In genomic region chr2:10935953-10936942, GRCh38 we compare ENCODE assay signal across 1 cellular context.
TF ChIP-seq lines count a peak whose summit lies in the region.

No MANE protein-coding gene starts in this region.

TF ChIP-seq in HepG2, 621 proteins besides CTCF, POLR2A, EP300 and RAD21 (continued from another document and continues in another):
- TF ChIP-seq ZNF609 (CRISPR knock-in tag; IDR thresholded peaks at IDR 0.05; ENCODE audit: borderline replicate concordance) (peak; percentile 64; the same call in 1 of the 2 replicates), AFF4 (CRISPR knock-in tag; IDR thresholded peaks at IDR 0.05) (no peak), TFE3 (CRISPR knock-in tag; IDR thresholded peaks at IDR 0.05) (peak; percentile 88), FOSL1 (CRISPR knock-in tag; IDR thresholded peaks at IDR 0.05; ENCODE audit: borderline replicate concordance) (peak; percentile 98), U2AF1 (optimal IDR thresholded peaks at IDR 0.05; ENCODE audit: low read depth, low read length) (no peak), ZNF30 (CRISPR knock-in tag; IDR thresholded peaks at IDR 0.05) (no peak), FOXP1 (IDR thresholded peaks at IDR 0.05) (peak; percentile 72), FOXP1 (CRISPR knock-in tag; IDR thresholded peaks at IDR 0.05) (peak; percentile 96), PAXIP1 (CRISPR knock-in tag; conservative IDR thresholded peaks at IDR 0.05) (peak; percentile 89), GRHL1 (CRISPR knock-in tag; conservative IDR thresholded peaks at IDR 0.05) (no peak), EEA1 (CRISPR knock-in tag; IDR thresholded peaks at IDR 0.05; ENCODE audit: borderline replicate concordance) (no peak), MAFK (conservative IDR thresholded peaks at IDR 0.05 in 1 of 2, IDR thresholded peaks at IDR 0.05 in 1 of 2; ENCODE audit: low read length in 2 of 2) (peak in 1 of 2 experiments; percentile 23; a peak in 2 of 4 replicates), UBTF (CRISPR knock-in tag; IDR thresholded peaks at IDR 0.05) (peak; percentile 38; the same call in 1 of the 2 replicates), USF2 (IDR thresholded peaks at IDR 0.05; ENCODE audit: low read depth, low read length) (no peak), USF2 (CRISPR knock-in tag; IDR thresholded peaks at IDR 0.05; ENCODE audit: borderline replicate concordance) (no peak), ATF7 (IDR thresholded peaks at IDR 0.05) (peak; percentile 31; the same call in 1 of the 2 replicates), ATF7 (CRISPR knock-in tag; IDR thresholded peaks at IDR 0.05) (peak; percentile 51; the same call in 1 of the 2 replicates), ZNF335 (CRISPR knock-in tag; IDR thresholded peaks at IDR 0.05) (no peak), FOXO1 (CRISPR knock-in tag; IDR thresholded peaks at IDR 0.05) (peak; percentile 91), THAP8 (CRISPR knock-in tag; IDR thresholded peaks at IDR 0.05; ENCODE audit: borderline replicate concordance) (no peak), ZNF766 (CRISPR knock-in tag; IDR thresholded peaks at IDR 0.05; ENCODE audit: borderline replicate concordance) (no peak), ZFP62 (CRISPR knock-in tag; IDR thresholded peaks at IDR 0.05) (no peak), CERS6 (CRISPR knock-in tag; IDR thresholded peaks at IDR 0.05) (no peak), ZNF782 (CRISPR knock-in tag; IDR thresholded peaks at IDR 0.05; ENCODE audit: borderline replicate concordance) (no peak), ELF3 (CRISPR knock-in tag; IDR thresholded peaks at IDR 0.05) (peak; percentile 77), ZNF629 (CRISPR knock-in tag; conservative IDR thresholded peaks at IDR 0.05) (peak; percentile 54), ZNF747 (CRISPR knock-in tag; IDR thresholded peaks at IDR 0.05; ENCODE audit: borderline replicate concordance) (no peak), SIX4 (CRISPR knock-in tag; IDR thresholded peaks at IDR 0.05) (peak; percentile 56; the same call in 1 of the 2 replicates), DMAP1 (CRISPR knock-in tag; IDR thresholded peaks at IDR 0.05) (0 out of 2 replicates have a peak, but pooled peaks have one; percentile 32), KDM6A (CRISPR knock-in tag; IDR thresholded peaks at IDR 0.05; ENCODE audit: low read depth) (0 out of 2 replicates have a peak, but pooled peaks have one; percentile 49), ZSCAN5A (CRISPR knock-in tag; IDR thresholded peaks at IDR 0.05; ENCODE audit: borderline replicate concordance) (peak; percentile 62; the same call in 1 of the 2 replicates)
